ENCODE assay signal across 8 cellular contexts in genomic region chr1:62688687-62689085, GRCh38. TPM values are rescaled to one million over a fixed set of nuclear protein-coding genes. Genes with fewer than 3 reads are reported as not detected.
A peak's percentile ranks its signal among the peaks of the same experiment; 100 is the strongest.
DNase-seq lines count a peak whose midpoint lies in the region; TF ChIP-seq lines count a peak whose summit lies in the region.

No MANE protein-coding gene starts in this region.

- no peaks in the 10 kb centered on the region for H3K9me3 Mint-ChIP-seq in progenitor cell of endocrine pancreas (ENCODE audit: low read depth)

- H3K27ac ChIP-seq in SJCRH30 (peak overlapping the region; percentile 34), esophagus squamous epithelium (peak overlapping the region; percentile 83 to 93 (median 90))

- TF ChIP-seq CTCF in HFF-Myc (IDR thresholded peaks at IDR 0.05; ENCODE audit: low read depth, low read length, missing control alignments) = no peak
- TF ChIP-seq CTCF in esophagus squamous epithelium (IDR thresholded peaks at IDR 0.05) = no peak
- TF ChIP-seq CTCF in progenitor cell of endocrine pancreas (IDR thresholded peaks at IDR 0.05; ENCODE audit: unreplicated experiment) = no peak
- no peak for TF ChIP-seq CTCF in GM13976 (IDR thresholded peaks at IDR 0.05; ENCODE audit: borderline replicate concordance, control extremely low read depth, extremely low read depth, insufficient read depth, missing control alignments)

- H3K27me3 Mint-ChIP-seq in progenitor cell of endocrine pancreas = no peaks in the 10 kb centered on the region

- peak overlapping the region; percentile 99 for H3K27ac Mint-ChIP-seq in progenitor cell of endocrine pancreas

- H3K27me3 ChIP-seq in SJCRH30 = no peaks in the 10 kb centered on the region
- H3K27me3 ChIP-seq in esophagus squamous epithelium = no peaks in the 10 kb centered on the region

- H3K4me3 Mint-ChIP-seq in progenitor cell of endocrine pancreas (ENCODE audit: low read depth) = peak overlapping the region; percentile 94

- H3K4me3 ChIP-seq in GM08714 (ENCODE audit: low read length) (peak overlapping the region; percentile 72), HFF-Myc (replicated peaks; ENCODE audit: low read depth, low read length) (peak overlapping the region; percentile 63), SJCRH30 (peak overlapping the region; percentile 66), esophagus squamous epithelium (peak overlapping the region; percentile 77 to 92 (median 87))

- H3K4me1 ChIP-seq in SJCRH30 (peaks cover 4% of the 10 kb centered on the region; the same call in 1 of the 2 replicates), esophagus squamous epithelium (peaks cover 20 to 66% (median 30%) of the 10 kb centered on the region in 3 donors)

- no peaks in the 10 kb centered on the region for H3K9me3 ChIP-seq in SJCRH30 (replicated peaks)
- H3K9me3 ChIP-seq in esophagus squamous epithelium = no peaks in the 10 kb centered on the region

- H3K4me1 Mint-ChIP-seq in progenitor cell of endocrine pancreas (ENCODE audit: low read depth) = peaks cover 38% of the 10 kb centered on the region

- intact Hi-C loops in esophagus squamous epithelium (cut with DNase I) = no loop called here

- DNase-seq in HFF-Myc (ENCODE audit: extremely low read depth, low read depth) (no peak), SJCRH30 (no peak), esophagus squamous epithelium (lab: John Stamatoyannopoulos, UW) (no peak), progenitor cell of endocrine pancreas (ENCODE audit: low spot score, unreplicated experiment) (no peak), GM13976 (ENCODE audit: low spot score) (no peak), NOMO-1 treated with dmso at 0.1 percent for 144 hours (lab: John Stamatoyannopoulos, UW; ENCODE audit: unreplicated experiment) (no peak), retina (no peak)

- in situ Hi-C loops in GM13976 (cut with MboI; ENCODE audit: low sequenced_read_pairs, unreplicated experiment) = no loop called here

- no peak for TF ChIP-seq POLR2A in esophagus squamous epithelium (IDR thresholded peaks at IDR 0.05)

- 0% methylated on average over 10 of the region's 10 CpGs for WGBS in esophagus squamous epithelium, 2 donors

- H3K36me3 ChIP-seq in SJCRH30 = no peaks in the 10 kb centered on the region
- H3K36me3 ChIP-seq in esophagus squamous epithelium = no peaks in the 10 kb centered on the region

- peaks cover 7% of the 10 kb centered on the region for H3K36me3 Mint-ChIP-seq in progenitor cell of endocrine pancreas (ENCODE audit: insufficient read depth)

RNA-seq across cellular contexts. Expression of gene DOCK7, which starts 0.5 kb away (rescaled TPM):
- 72.2 and 96.8 TPM in 2 replicates for total RNA-seq in SJCRH30 (2014; rRNA removed; shearing (Covaris generic))
- total RNA-seq in esophagus squamous epithelium = 10 to 100 TPM in 3 of 4 donors, 1 to 10 TPM in 1; 7.8 to 56.5 (median 19.1) TPM
- total RNA-seq in progenitor cell of endocrine pancreas = 73.1 and 83.0 TPM in 2 replicates
